ENCODE assay signal across 31 cellular contexts in the genomic region with DNA sequence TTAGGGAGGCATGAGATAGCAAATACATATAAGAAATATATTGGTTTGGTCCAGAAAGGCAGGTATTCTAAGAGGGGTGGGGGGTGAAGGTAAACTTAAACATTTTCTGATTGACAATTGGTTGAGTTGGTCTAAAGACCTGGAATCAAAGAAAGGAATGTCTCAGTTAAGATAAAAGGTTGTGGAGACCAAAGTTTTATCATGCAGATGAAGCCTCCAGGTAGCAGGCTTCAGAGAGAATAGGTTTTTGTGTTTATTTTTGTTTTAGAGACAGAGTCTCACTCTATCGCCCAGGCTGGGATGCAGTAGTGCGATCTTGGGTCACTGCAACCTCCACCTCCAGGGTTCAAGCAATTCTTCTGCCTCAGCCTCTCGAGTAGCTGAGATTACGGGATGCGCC.
"Had no signal": no experiment of that assay in that cellular context is flagged by ENCODE, and none has a peak within 500 bp of the region (broad histone marks: within the 10 kb centered on the region; RNA-seq: fewer than 3 reads in every experiment).

No MANE protein-coding gene starts in this region.

- H2AFZ ChIP-seq: neural progenitor cell, parathyroid adenoma had no signal

- H3K27ac ChIP-seq: neural progenitor cell, ovary, parathyroid adenoma, psoas muscle, right lobe of liver, skin epidermis, spleen, suprapubic skin, testis, tibial artery, transverse colon, upper lobe of right lung, uterus had no signal

- H3K4me3 Mint-ChIP-seq: natural killer cell; nephron; neural progenitor cell; stimulated activated memory B cell treated with anti-CD40 and anti-IgM and Interleukin-4, amounts not matched to agents 10 μg/mL and 1 μg/mL and 100 μg/mL, for 72 hours; stimulated activated naive CD8-positive, alpha-beta T cell treated with anti-CD3 and anti-CD28 coated beads, Interleukin-15, amount 100 ng/mL, for 72 hours; type B pancreatic cell had no signal

- DNase-seq: natural killer cell; occipital lobe; ovary; posterior cingulate gyrus; psoas muscle; right cardiac atrium; right lobe of liver; spleen; stimulated activated CD4-positive, alpha-beta T cell treated with anti-CD3 and anti-CD28 coated beads, Interleukin-12 subunit alpha, Interleukin-12 subunit beta, amount 100 ng/mL, for 4 hours; stimulated activated CD4-positive, alpha-beta T cell treated with anti-CD3 and anti-CD28 coated beads, Interleukin-1b, Interleukin-23, amount 100 ng/mL, for 48 hours; stimulated activated CD4-positive, alpha-beta T cell treated with anti-CD3 and anti-CD28 coated beads, Interleukin-4, amount 100 ng/mL, for 1 hour; stimulated activated CD4-positive, alpha-beta T cell treated with anti-CD3 and anti-CD28 coated beads, Interleukin-4, amount 100 ng/mL, for 4 hours; stimulated activated CD8-positive, alpha-beta memory T cell treated with anti-CD3 and anti-CD28 coated beads, Interleukin-4, amount 100 ng/mL, for 48 hours; stimulated activated naive CD4-positive, alpha-beta T cell; stimulated activated naive CD8-positive, alpha-beta T cell treated with anti-CD3 and anti-CD28 coated beads, Interleukin-15, amount 100 ng/mL, for 72 hours; stimulated activated naive CD8-positive, alpha-beta T cell treated with anti-CD3 and anti-CD28 coated beads, Interleukin-15, Interleukin-2, amounts not matched to agents 100 U/mL and 50 U/mL, for 24 hours; substantia nigra; testis; tibial artery; transverse colon; upper lobe of right lung; uterus had no signal

- H3K27me3 ChIP-seq: neural progenitor cell, ovary, right lobe of liver, spleen, suprapubic skin, testis, tibial artery, transverse colon, upper lobe of right lung, uterus had no signal

- H3K4me1 Mint-ChIP-seq: natural killer cell; nephron; neural progenitor cell; stimulated activated memory B cell treated with anti-CD40 and anti-IgM and Interleukin-4, amounts not matched to agents 10 μg/mL and 1 μg/mL and 100 μg/mL, for 72 hours; stimulated activated naive CD8-positive, alpha-beta T cell treated with anti-CD3 and anti-CD28 coated beads, Interleukin-15, amount 100 ng/mL, for 72 hours had no signal

- H3K36me3 Mint-ChIP-seq: natural killer cell; neural progenitor cell; stimulated activated memory B cell treated with anti-CD40 and anti-IgM and Interleukin-4, amounts not matched to agents 10 μg/mL and 1 μg/mL and 100 μg/mL, for 72 hours; type B pancreatic cell had no signal

- H3K9me3 ChIP-seq: ovary, right lobe of liver, suprapubic skin, testis, tibial artery, transverse colon, upper lobe of right lung, uterus had no signal

- H3K27me3 Mint-ChIP-seq: progenitor cell of endocrine pancreas; stimulated activated memory B cell treated with anti-CD40 and anti-IgM and Interleukin-4, amounts not matched to agents 10 μg/mL and 1 μg/mL and 100 μg/mL, for 72 hours; stimulated activated naive CD8-positive, alpha-beta T cell treated with anti-CD3 and anti-CD28 coated beads, Interleukin-15, amount 100 ng/mL, for 72 hours; type B pancreatic cell had no signal

- H3K79me2 ChIP-seq: parathyroid adenoma had no signal

- ATAC-seq: natural killer cell; psoas muscle; right cardiac atrium; right lobe of liver; stimulated activated memory B cell treated with anti-CD40 and anti-IgM and Interleukin-4, amounts not matched to agents 10 μg/mL and 1 μg/mL and 100 μg/mL, for 72 hours; stimulated activated naive CD8-positive, alpha-beta T cell treated with anti-CD3 and anti-CD28 coated beads, Interleukin-15, amount 100 ng/mL, for 72 hours; stimulated activated naive CD8-positive, alpha-beta T cell treated with anti-CD3 and anti-CD28 coated beads, Interleukin-15, Interleukin-2, amounts not matched to agents 100 U/mL and 50 U/mL, for 24 hours; upper lobe of right lung had no signal

- H3K36me3 ChIP-seq: neural progenitor cell, ovary, right lobe of liver, spleen, suprapubic skin, tibial artery, transverse colon, upper lobe of right lung, uterus had no signal

- H3K4me1 ChIP-seq: neural progenitor cell, parathyroid adenoma, psoas muscle, right lobe of liver, spleen, suprapubic skin, testis, tibial artery, transverse colon, upper lobe of right lung, uterus had no signal

- H3K4me2 ChIP-seq: neural progenitor cell, smooth muscle cell had no signal

- H3K27ac Mint-ChIP-seq: natural killer cell; nephron; neural progenitor cell; progenitor cell of endocrine pancreas; stimulated activated memory B cell treated with anti-CD40 and anti-IgM and Interleukin-4, amounts not matched to agents 10 μg/mL and 1 μg/mL and 100 μg/mL, for 72 hours; type B pancreatic cell had no signal

- H3K4me3 ChIP-seq: neural progenitor cell, ovary, psoas muscle, right lobe of liver, skin epidermis, smooth muscle cell, spleen, suprapubic skin, testis, tibial artery, transverse colon, upper lobe of right lung, uterus had no signal

- H3K9me3 Mint-ChIP-seq: stimulated activated naive CD8-positive, alpha-beta T cell treated with anti-CD3 and anti-CD28 coated beads, Interleukin-15, amount 100 ng/mL, for 72 hours; type B pancreatic cell had no signal
